ENCODE assay signal across 1 cellular context in the genomic region with DNA sequence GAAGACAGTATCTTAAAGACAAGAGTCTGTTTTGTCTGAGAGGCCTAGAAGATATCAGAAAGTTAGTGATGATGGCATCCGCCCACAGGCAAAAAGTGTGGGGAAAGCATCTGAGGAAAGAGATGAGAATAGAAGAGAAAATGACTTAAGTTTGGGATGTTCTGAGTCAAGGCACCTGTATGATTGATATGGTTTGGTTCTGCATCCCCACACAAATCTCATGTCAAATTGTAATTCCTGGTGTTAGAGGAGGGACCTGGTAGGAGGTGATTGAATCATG.
TF ChIP-seq lines count a peak whose summit lies in the region.

No MANE protein-coding gene starts in this region.

TF ChIP-seq in GM23338, 12 proteins besides CTCF, POLR2A, EP300 and RAD21:
- TF ChIP-seq ZNF462 (CRISPR knock-in tag; IDR thresholded peaks at IDR 0.05) (no peak), CREB1 (CRISPR knock-in tag; IDR thresholded peaks at IDR 0.05; ENCODE audit: low read depth) (no peak), EZH2 (IDR thresholded peaks at IDR 0.05; ENCODE audit: low read depth, unreplicated experiment) (no peak), ZNF331 (CRISPR knock-in tag; IDR thresholded peaks at IDR 0.05; ENCODE audit: low read depth) (no peak), EZH2phosphoT487 (IDR thresholded peaks at IDR 0.05; ENCODE audit: unreplicated experiment) (no peak)
